ENCODE assay signal across 1 cellular context in the genomic region with DNA sequence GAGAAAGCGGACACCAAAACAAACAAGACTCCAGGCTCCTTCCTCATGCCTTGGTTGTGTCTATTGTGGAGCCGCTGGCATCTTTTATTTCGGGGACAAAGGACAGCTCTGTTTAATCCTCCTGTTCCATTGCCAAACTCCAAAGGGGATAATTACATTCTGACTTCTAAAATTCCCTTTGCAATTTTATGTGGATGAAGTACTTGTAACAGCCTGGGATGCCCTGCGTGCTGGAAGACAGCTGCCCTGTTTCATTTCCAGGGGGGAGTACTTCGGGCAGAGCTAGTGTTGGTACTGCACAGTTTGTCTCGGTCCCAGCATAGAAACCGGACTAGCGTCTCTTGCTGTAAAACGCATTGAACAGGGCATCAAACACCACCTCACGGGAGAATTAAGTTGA.
TF ChIP-seq lines count a peak whose summit lies in the region.

No MANE protein-coding gene starts in this region.

TF ChIP-seq in WTC11, 78 proteins besides CTCF, POLR2A, EP300 and RAD21 (continued from another document):
- TF ChIP-seq, protein P1, sequence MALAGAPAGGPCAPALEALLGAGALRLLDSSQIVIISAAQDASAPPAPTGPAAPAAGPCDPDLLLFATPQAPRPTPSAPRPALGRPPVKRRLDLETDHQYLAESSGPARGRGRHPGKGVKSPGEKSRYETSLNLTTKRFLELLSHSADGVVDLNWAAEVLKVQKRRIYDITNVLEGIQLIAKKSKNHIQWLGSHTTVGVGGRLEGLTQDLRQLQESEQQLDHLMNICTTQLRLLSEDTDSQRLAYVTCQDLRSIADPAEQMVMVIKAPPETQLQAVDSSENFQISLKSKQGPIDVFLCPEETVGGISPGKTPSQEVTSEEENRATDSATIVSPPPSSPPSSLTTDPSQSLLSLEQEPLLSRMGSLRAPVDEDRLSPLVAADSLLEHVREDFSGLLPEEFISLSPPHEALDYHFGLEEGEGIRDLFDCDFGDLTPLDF (CRISPR knock-in tag; IDR thresholded peaks at IDR 0.05): no peak
- TF ChIP-seq NFYB (CRISPR knock-in tag; conservative IDR thresholded peaks at IDR 0.05; ENCODE audit: low read depth) (no peak), HMGA2 (CRISPR knock-in tag; IDR thresholded peaks at IDR 0.05) (no peak), ETV6 (CRISPR knock-in tag; IDR thresholded peaks at IDR 0.05) (no peak), SP1 (CRISPR knock-in tag; conservative IDR thresholded peaks at IDR 0.05) (no peak)
- TF ChIP-seq, protein P2, sequence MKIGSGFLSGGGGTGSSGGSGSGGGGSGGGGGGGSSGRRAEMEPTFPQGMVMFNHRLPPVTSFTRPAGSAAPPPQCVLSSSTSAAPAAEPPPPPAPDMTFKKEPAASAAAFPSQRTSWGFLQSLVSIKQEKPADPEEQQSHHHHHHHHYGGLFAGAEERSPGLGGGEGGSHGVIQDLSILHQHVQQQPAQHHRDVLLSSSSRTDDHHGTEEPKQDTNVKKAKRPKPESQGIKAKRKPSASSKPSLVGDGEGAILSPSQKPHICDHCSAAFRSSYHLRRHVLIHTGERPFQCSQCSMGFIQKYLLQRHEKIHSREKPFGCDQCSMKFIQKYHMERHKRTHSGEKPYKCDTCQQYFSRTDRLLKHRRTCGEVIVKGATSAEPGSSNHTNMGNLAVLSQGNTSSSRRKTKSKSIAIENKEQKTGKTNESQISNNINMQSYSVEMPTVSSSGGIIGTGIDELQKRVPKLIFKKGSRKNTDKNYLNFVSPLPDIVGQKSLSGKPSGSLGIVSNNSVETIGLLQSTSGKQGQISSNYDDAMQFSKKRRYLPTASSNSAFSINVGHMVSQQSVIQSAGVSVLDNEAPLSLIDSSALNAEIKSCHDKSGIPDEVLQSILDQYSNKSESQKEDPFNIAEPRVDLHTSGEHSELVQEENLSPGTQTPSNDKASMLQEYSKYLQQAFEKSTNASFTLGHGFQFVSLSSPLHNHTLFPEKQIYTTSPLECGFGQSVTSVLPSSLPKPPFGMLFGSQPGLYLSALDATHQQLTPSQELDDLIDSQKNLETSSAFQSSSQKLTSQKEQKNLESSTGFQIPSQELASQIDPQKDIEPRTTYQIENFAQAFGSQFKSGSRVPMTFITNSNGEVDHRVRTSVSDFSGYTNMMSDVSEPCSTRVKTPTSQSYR (CRISPR knock-in tag; IDR thresholded peaks at IDR 0.05): no peak
- TF ChIP-seq, protein P3, sequence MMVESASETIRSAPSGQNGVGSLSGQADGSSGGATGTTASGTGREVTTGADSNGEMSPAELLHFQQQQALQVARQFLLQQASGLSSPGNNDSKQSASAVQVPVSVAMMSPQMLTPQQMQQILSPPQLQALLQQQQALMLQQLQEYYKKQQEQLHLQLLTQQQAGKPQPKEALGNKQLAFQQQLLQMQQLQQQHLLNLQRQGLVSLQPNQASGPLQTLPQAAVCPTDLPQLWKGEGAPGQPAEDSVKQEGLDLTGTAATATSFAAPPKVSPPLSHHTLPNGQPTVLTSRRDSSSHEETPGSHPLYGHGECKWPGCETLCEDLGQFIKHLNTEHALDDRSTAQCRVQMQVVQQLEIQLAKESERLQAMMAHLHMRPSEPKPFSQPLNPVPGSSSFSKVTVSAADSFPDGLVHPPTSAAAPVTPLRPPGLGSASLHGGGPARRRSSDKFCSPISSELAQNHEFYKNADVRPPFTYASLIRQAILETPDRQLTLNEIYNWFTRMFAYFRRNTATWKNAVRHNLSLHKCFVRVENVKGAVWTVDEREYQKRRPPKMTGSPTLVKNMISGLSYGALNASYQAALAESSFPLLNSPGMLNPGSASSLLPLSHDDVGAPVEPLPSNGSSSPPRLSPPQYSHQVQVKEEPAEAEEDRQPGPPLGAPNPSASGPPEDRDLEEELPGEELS (CRISPR knock-in tag; IDR thresholded peaks at IDR 0.05): no peak
